In genomic region chr19:18798384-18799352, GRCh38 we compare ENCODE assay signal across 1 cellular context.
A peak's percentile ranks its signal among the peaks of the same experiment; 100 is the strongest.
TF ChIP-seq lines count a peak whose summit lies in the region.

No MANE protein-coding gene starts in this region.

TF ChIP-seq in HepG2, 621 proteins besides CTCF, POLR2A, EP300 and RAD21 (continued from another document and continues in another):
- TF ChIP-seq FOXM1 (CRISPR knock-in tag; IDR thresholded peaks at IDR 0.05) (no peak), MYC (CRISPR knock-in tag; IDR thresholded peaks at IDR 0.05; ENCODE audit: borderline replicate concordance) (peak; percentile 22; the same call in 1 of the 2 replicates), E2F2 (CRISPR knock-in tag; IDR thresholded peaks at IDR 0.05; ENCODE audit: borderline replicate concordance) (no peak), ZNF674 (CRISPR knock-in tag; IDR thresholded peaks at IDR 0.05; ENCODE audit: low read depth) (no peak), PATZ1 (CRISPR knock-in tag; IDR thresholded peaks at IDR 0.05) (peak; percentile 89), ZNF343 (CRISPR knock-in tag; IDR thresholded peaks at IDR 0.05) (no peak), SSRP1 (CRISPR knock-in tag; IDR thresholded peaks at IDR 0.05) (no peak), PBX3 (CRISPR knock-in tag; IDR thresholded peaks at IDR 0.05; ENCODE audit: borderline replicate concordance) (no peak), ZFP90 (CRISPR knock-in tag; IDR thresholded peaks at IDR 0.05; ENCODE audit: borderline replicate concordance) (no peak), CENPBD1 (CRISPR knock-in tag; IDR thresholded peaks at IDR 0.05; ENCODE audit: borderline replicate concordance, low read depth) (no peak), ZFP36 (IDR thresholded peaks at IDR 0.05; ENCODE audit: borderline replicate concordance, low read depth, low read length, partially characterized antibody) (no peak), RERE (CRISPR knock-in tag; IDR thresholded peaks at IDR 0.05; ENCODE audit: low read depth) (no peak), ZNF777 (CRISPR knock-in tag; IDR thresholded peaks at IDR 0.05) (no peak), ZNF644 (CRISPR knock-in tag; IDR thresholded peaks at IDR 0.05; ENCODE audit: low read depth) (no peak), ZNF430 (CRISPR knock-in tag; IDR thresholded peaks at IDR 0.05) (no peak), ZFYVE20 (CRISPR knock-in tag; IDR thresholded peaks at IDR 0.05; ENCODE audit: borderline replicate concordance, low read depth) (no peak), HNF1A (IDR thresholded peaks at IDR 0.05; ENCODE audit: low read depth) (no peak), HNF1A (CRISPR knock-in tag; IDR thresholded peaks at IDR 0.05; ENCODE audit: borderline replicate concordance) (peak; percentile 48; the same call in 1 of the 2 replicates), ZNF275 (CRISPR knock-in tag; IDR thresholded peaks at IDR 0.05; ENCODE audit: borderline replicate concordance) (no peak), SOX6 (IDR thresholded peaks at IDR 0.05) (no peak), SOX6 (CRISPR knock-in tag; IDR thresholded peaks at IDR 0.05) (peak; percentile 72), ZNF17 (CRISPR knock-in tag; IDR thresholded peaks at IDR 0.05) (no peak), CREB1 (IDR thresholded peaks at IDR 0.05) (no peak), CREB1 (CRISPR knock-in tag; IDR thresholded peaks at IDR 0.05) (peak; percentile 42; the same call in 1 of the 2 replicates), SIN3B (IDR thresholded peaks at IDR 0.05; ENCODE audit: low read length) (no peak), PRMT3 (CRISPR knock-in tag; IDR thresholded peaks at IDR 0.05; ENCODE audit: borderline replicate concordance, low read depth) (no peak), TCF7 (IDR thresholded peaks at IDR 0.05; ENCODE audit: low read depth) (no peak), KLF11 (CRISPR knock-in tag; IDR thresholded peaks at IDR 0.05) (no peak), CEBPZ (IDR thresholded peaks at IDR 0.05; ENCODE audit: low read length) (no peak), PLRG1 (conservative IDR thresholded peaks at IDR 0.05) (no peak), ZBTB21 (CRISPR knock-in tag; IDR thresholded peaks at IDR 0.05) (no peak), TBX3 (IDR thresholded peaks at IDR 0.05; ENCODE audit: borderline replicate concordance) (no peak), ZNF280B (CRISPR knock-in tag; IDR thresholded peaks at IDR 0.05; ENCODE audit: borderline replicate concordance) (no peak), DR1 (CRISPR knock-in tag; IDR thresholded peaks at IDR 0.05) (no peak), ZNF550 (CRISPR knock-in tag; IDR thresholded peaks at IDR 0.05; ENCODE audit: borderline replicate concordance) (no peak), ZNF569 (CRISPR knock-in tag; IDR thresholded peaks at IDR 0.05; ENCODE audit: borderline replicate concordance) (no peak)
